ENCODE assay signal across 28 cellular contexts in genomic region chr18:23088343-23088742, GRCh38. TPM values are rescaled to one million over a fixed set of nuclear protein-coding genes. Genes with fewer than 3 reads are reported as not detected.
DNase-seq lines count a peak whose midpoint lies in the region; ATAC-seq, FAIRE-seq and TF ChIP-seq lines count a peak whose summit lies in the region.
"Had no signal": no experiment of that assay in that cellular context is flagged by ENCODE, and none has a peak within 500 bp of the region (broad histone marks: within the 10 kb centered on the region; RNA-seq: fewer than 3 reads in every experiment).

No MANE protein-coding gene starts in this region.

- H3K4me3 Mint-ChIP-seq in GM23338 = no peak overlapping the region
- H3K4me3 Mint-ChIP-seq: B cell; CD8-positive, alpha-beta T cell had no signal

- H2AFZ ChIP-seq in GM23338 (peak overlapping the region; percentile 85; the same call in 1 of the 2 replicates), H1 (ENCODE audit: low read length) (peak overlapping the region; percentile 33; the same call in 1 of the 2 replicates), trophoblast cell (ENCODE audit: insufficient read depth, low read length, poor library complexity) (no peak overlapping the region)
- H2AFZ ChIP-seq: PC-9 had no signal

- no peak for TF ChIP-seq EP300 in H1 (IDR thresholded peaks at IDR 0.05; ENCODE audit: borderline replicate concordance in 1 of 2, low read depth in 2 of 2, low read length in 2 of 2)

- H2BK120ac ChIP-seq in H1 (replicated peaks; ENCODE audit: low read depth, low read length) = no peak overlapping the region
- H2BK120ac ChIP-seq in trophoblast cell (ENCODE audit: insufficient read depth, low read length, poor library complexity) = peak overlapping the region; percentile 22

- H4K91ac ChIP-seq in H1 (replicated peaks; ENCODE audit: insufficient read length, low read length) (no peak overlapping the region), trophoblast cell (ENCODE audit: low read depth, low read length) (no peak overlapping the region)

- CTCF ChIA-PET in H1 (lab: Charles Lee; ENCODE audit: partially characterized antibody) = interaction anchor here (0.9 to 1.4 kb wide), 3 partner anchors 21 to 34 kb away, joined by 3 to 4 read pairs (median 3); no protein-coding TSS in a partner anchor

- H4K12ac ChIP-seq in trophoblast cell (ENCODE audit: low read depth, low read length) = no peak overlapping the region

- H3K79me1 ChIP-seq in H1 (ENCODE audit: low read depth, low read length) (no peaks in the 10 kb centered on the region), trophoblast cell (ENCODE audit: low read length) (no peaks in the 10 kb centered on the region)

- no peak overlapping the region for H3K56ac ChIP-seq in H1 (replicated peaks; ENCODE audit: insufficient read length, low read depth, low read length)

- no peak overlapping the region for H4K5ac ChIP-seq in H1 (ENCODE audit: insufficient read length, low read depth, low read length)

- H3K27me3 Mint-ChIP-seq in GM23338 (ENCODE audit: insufficient read depth, low read depth, poor library complexity) = peaks cover 12% of the 10 kb centered on the region

- no peak overlapping the region for H3K4ac ChIP-seq in H1 (replicated peaks; ENCODE audit: insufficient read length, low read depth, low read length)
- H3K4ac ChIP-seq in trophoblast cell (ENCODE audit: low read depth, low read length) = no peak overlapping the region

- no peak overlapping the region for H2AK5ac ChIP-seq in H1 (ENCODE audit: low read depth, low read length)
- peak overlapping the region; percentile 37 for H2AK5ac ChIP-seq in trophoblast cell (ENCODE audit: low read length)

- no peak overlapping the region for H2BK5ac ChIP-seq in H1 (ENCODE audit: low read depth, low read length)
- peak overlapping the region; percentile 21 for H2BK5ac ChIP-seq in trophoblast cell (ENCODE audit: low read depth, low read length, poor library complexity)

- H4K8ac ChIP-seq in H1 (ENCODE audit: extremely low read depth, insufficient read depth, low read length) (no peak overlapping the region), trophoblast cell (ENCODE audit: low read depth, low read length) (peak overlapping the region; percentile 38)

- H3K4me3 ChIP-seq in GM23338 = no peak overlapping the region
- no peak overlapping the region for H3K4me3 ChIP-seq in H1 (ENCODE audit: extremely low read depth in 1 of 4, insufficient read depth in 2 of 4, low read depth in 3 of 4, low read length in 4 of 4)
- H3K4me3 ChIP-seq in trophoblast cell (ENCODE audit: low read depth, low read length) = no peak overlapping the region
- H3K4me3 ChIP-seq: PC-9 had no signal

- H3K27ac ChIP-seq in GM23338 (ENCODE audit: low read depth) (no peak overlapping the region), H1 (ENCODE audit: low read depth, low read length) (no peak overlapping the region), trophoblast cell (ENCODE audit: low read depth, low read length) (no peak overlapping the region)
- H3K27ac ChIP-seq: C4-2B, HL-60, PC-9 had no signal

- H3K9me3 Mint-ChIP-seq in GM23338 = no peaks in the 10 kb centered on the region; the same call in 2 of the 3 replicates
- H3K9me3 Mint-ChIP-seq: CD8-positive, alpha-beta T cell had no signal

- no peaks in the 10 kb centered on the region for H3K4me1 ChIP-seq in GM23338 (ENCODE audit: insufficient read depth)
- no peaks in the 10 kb centered on the region for H3K4me1 ChIP-seq in H1 (replicated peaks in 1 of 4; ENCODE audit: control insufficient read depth in 3 of 4, insufficient read depth in 4 of 4, low read length in 3 of 4)
- H3K4me1 ChIP-seq in trophoblast cell (ENCODE audit: control insufficient read depth in 1 of 2, insufficient read depth in 2 of 2, low read length in 2 of 2) = no peaks in the 10 kb centered on the region
- H3K4me1 ChIP-seq: Caco-2 had no signal

- POLR2A ChIA-PET in H1 (lab: Charles Lee; ENCODE audit: partially characterized antibody) = no interaction called here

- no peak overlapping the region for H2BK15ac ChIP-seq in H1 (ENCODE audit: low read length)

- H3K14ac ChIP-seq in H1 (ENCODE audit: insufficient read length) = no peak overlapping the region
- H3K14ac ChIP-seq in trophoblast cell (ENCODE audit: low read length) = peak overlapping the region; percentile 30

- TF ChIP-seq POLR2A in H1 (IDR thresholded peaks at IDR 0.05; ENCODE audit: control extremely low read depth in 1 of 2, low read depth in 2 of 2, low read length in 2 of 2) = no peak

- no peaks in the 10 kb centered on the region for H3K27me3 ChIP-seq in GM23338 (ENCODE audit: insufficient read depth)
- no peaks in the 10 kb centered on the region for H3K27me3 ChIP-seq in H1 (replicated peaks in 1 of 4; ENCODE audit: control insufficient read depth in 3 of 4, extremely low read depth in 1 of 4, insufficient read depth in 3 of 4, low read length in 3 of 4)
- H3K27me3 ChIP-seq in trophoblast cell (ENCODE audit: insufficient read depth, low read length) = no peaks in the 10 kb centered on the region

- 94% methylated on average over 7 of the region's 7 CpGs; no CpG with 5 or more reads in 1 of the 2 experiments for WGBS in H1 (ENCODE audit: extremely low coverage in 1 of 2, insufficient coverage in 1 of 2, insufficient read length in 1 of 2, insufficient replicate concordance in 2 of 2, low coverage in 1 of 2, low lambda C conversion rate in 2 of 2, missing lambda C conversion rate in 1 of 2), 2 experiments
- WGBS in trophoblast cell (ENCODE audit: extremely low coverage, insufficient coverage, insufficient read length) = no CpG with 5 or more reads among the region's 7 CpGs

- TF ChIP-seq RAD21 in H1 (IDR thresholded peaks at IDR 0.05 in 1 of 2, conservative IDR thresholded peaks at IDR 0.05 in 1 of 2; ENCODE audit: low read depth in 2 of 2, low read length in 2 of 2) = no peak

- H3K9ac ChIP-seq in H1 (replicated peaks in 1 of 4; ENCODE audit: extremely low read depth in 1 of 4, low read depth in 3 of 4, low read length in 3 of 4) (no peak overlapping the region), trophoblast cell (ENCODE audit: low read length) (no peak overlapping the region)

- no peaks in the 10 kb centered on the region; the same call in 1 of the 2 replicates for H3K23me2 ChIP-seq in H1 (ENCODE audit: low read depth, low read length)

- H3K23ac ChIP-seq in H1 (ENCODE audit: insufficient read length) (no peak overlapping the region), trophoblast cell (ENCODE audit: low read length) (no peak overlapping the region)

- H3K4me2 ChIP-seq in GM23338 (no peak overlapping the region), H1 (ENCODE audit: insufficient read depth in 1 of 2, low read depth in 2 of 2, low read length in 2 of 2) (no peak overlapping the region), trophoblast cell (ENCODE audit: low read length) (no peak overlapping the region)
- H3K4me2 ChIP-seq: PC-9 had no signal

- DNase-seq in GM23338 (ENCODE audit: low spot score) (no peak), MV-4-11 (lab: John Stamatoyannopoulos, UW) (peak; percentile 20), H1 (ENCODE audit: low read depth in 1 of 2, low spot score in 2 of 2) (no peak), trophoblast cell (no peak), DMS114 treated with DMSO at 0.1 percent for 48 hours (lab: John Stamatoyannopoulos, UW; ENCODE audit: unreplicated experiment) (no peak)
- DNase-seq: Caco-2; CD8-positive, alpha-beta T cell; DMS 273 treated with DMSO at 0.1 percent for 48 hours; DMS79 treated with DMSO at 0.1 percent for 48 hours; Kasumi-1; NCI-H1105; NCI-H1436 treated with DMSO at 0.1 percent for 48 hours; NCI-H1930; NCI-H446 treated with DMSO at 0.1 percent for 48 hours; NCI-H526; NCI-H82; NK-92 treated with Interleukin-12 subunit alpha and Interleukin-12 subunit beta, amount 100 ng/mL, for 24 hours; PC-9; Right ventricle myocardium superior had no signal

- H3K4me1 Mint-ChIP-seq in GM23338 = peaks cover 10% of the 10 kb centered on the region

- ATAC-seq in GM23338 (no peak), GM21360 (IDR thresholded peaks at IDR 0.05; ENCODE audit: unreplicated experiment) (no peak), GM21737 (IDR thresholded peaks at IDR 0.05; ENCODE audit: unreplicated experiment) (no peak), HG02610 (IDR thresholded peaks at IDR 0.05; ENCODE audit: unreplicated experiment) (no peak)
- ATAC-seq: CD8-positive, alpha-beta T cell; HCT116 had no signal

- no peak for FAIRE-seq in H1 (lab: Jason Lieb, UNC)
- FAIRE-seq: GM12892, GM18507 had no signal

- H2BK12ac ChIP-seq in H1 (ENCODE audit: low read depth, low read length) = no peak overlapping the region
- H2BK12ac ChIP-seq in trophoblast cell (ENCODE audit: low read length) = peak overlapping the region; percentile 76

- no peaks in the 10 kb centered on the region for H3K36me3 Mint-ChIP-seq in GM23338 (ENCODE audit: low read depth)
- H3K36me3 Mint-ChIP-seq: CD8-positive, alpha-beta T cell had no signal

- TF ChIP-seq CTCF in GM23338 (conservative IDR thresholded peaks at IDR 0.05; ENCODE audit: low read depth in 2 of 2) = no peak
- TF ChIP-seq CTCF in H1 (IDR thresholded peaks at IDR 0.05; ENCODE audit: control extremely low read depth in 1 of 3, insufficient read depth in 1 of 3, low read depth in 1 of 3, low read length in 3 of 3) = no peak

- H3K18ac ChIP-seq in H1 (ENCODE audit: extremely low read depth, low read length) (no peak overlapping the region), trophoblast cell (ENCODE audit: low read length) (no peak overlapping the region)

- H3K9me3 ChIP-seq in H1 (ENCODE audit: insufficient read depth in 2 of 2, low read depth in 1 of 2, low read length in 1 of 2) (no peaks in the 10 kb centered on the region), trophoblast cell (ENCODE audit: insufficient read depth, low read depth, low read length) (no peaks in the 10 kb centered on the region)
- H3K9me3 ChIP-seq: Caco-2 had no signal

- H4K20me1 ChIP-seq in GM23338 (replicated peaks; ENCODE audit: insufficient read depth) = no peaks in the 10 kb centered on the region
- H4K20me1 ChIP-seq in H1 (replicated peaks in 1 of 2; ENCODE audit: control insufficient read depth in 1 of 2, insufficient read depth in 2 of 2, low read length in 2 of 2) = no peaks in the 10 kb centered on the region

- H3K36me3 ChIP-seq in GM23338 (ENCODE audit: insufficient read depth) = no peaks in the 10 kb centered on the region
- H3K36me3 ChIP-seq in H1 (ENCODE audit: control insufficient read depth in 2 of 4, insufficient read depth in 4 of 4, low read length in 3 of 4) = no peaks in the 10 kb centered on the region
- H3K36me3 ChIP-seq in trophoblast cell (ENCODE audit: control insufficient read depth in 1 of 2, insufficient read depth in 2 of 2, low read length in 2 of 2) = no peaks in the 10 kb centered on the region

- H3K27ac Mint-ChIP-seq in GM23338 = no peak overlapping the region
- H3K27ac Mint-ChIP-seq: B cell; CD8-positive, alpha-beta T cell had no signal

- H3K9me2 ChIP-seq in GM23338 (ENCODE audit: insufficient read depth) = no peaks in the 10 kb centered on the region

- H3F3A ChIP-seq in GM23338 (replicated peaks; ENCODE audit: low read depth) = no peaks in the 10 kb centered on the region

- H3K79me2 ChIP-seq in GM23338 (replicated peaks; ENCODE audit: insufficient read depth) = no peaks in the 10 kb centered on the region
- no peaks in the 10 kb centered on the region for H3K79me2 ChIP-seq in H1 (ENCODE audit: control insufficient read depth in 1 of 2, insufficient read depth in 2 of 2, low read length in 2 of 2)
- no peaks in the 10 kb centered on the region for H3K79me2 ChIP-seq in trophoblast cell (ENCODE audit: control insufficient read depth, insufficient read depth, low read length, poor library complexity)

- no peak overlapping the region for H2BK20ac ChIP-seq in H1 (ENCODE audit: low read length)

RNA-seq across cellular contexts. Expression of gene CABLES1, which starts 46.9 kb away (rescaled TPM):
- total RNA-seq in GM23338 (2014; rRNA removed; shearing (Covaris generic)) = 8.8 and 12.4 TPM in 2 replicates
- polyA plus RNA-seq in GM23338 (2016; fragmentation: Nextera tagmentation; extraction: Ambion mirVana) = 2.6 and 3.4 TPM in 2 replicates
- 26.4 and 28.0 TPM in 2 replicates for total RNA-seq in H1 (2021; fragmentation: NEBNext Ultra II Directional; extraction: Animal tissue kit (Norgen Biotek cat#: 25700))
- 8.3 and 9.2 TPM in 2 replicates for polyA plus RNA-seq in H1 (2011; rRNA removed)
- 9.1 TPM for polyA plus RNA-seq in H1 (2011; cell fraction: cytosol; rRNA removed)
- polyA plus RNA-seq in H1 (2011; cell fraction: nucleus; rRNA removed) = 17.4 TPM
- polyA plus RNA-seq in H1 (2012, experiment 1 of 2) = 15.3 to 18.2 TPM (median 16.6 TPM) in 4 replicates
- 11.8 TPM for polyA plus RNA-seq in H1 (2012, experiment 2 of 2)
- 11.0 TPM for polyA plus RNA-seq in H1 (2013, experiment 1 of 2)
- 9.9 TPM for polyA plus RNA-seq in H1 (2013, experiment 2 of 2)
- 13.6 and 21.1 TPM in 2 replicates for polyA minus RNA-seq in H1 (2011; rRNA and poly(A)+ RNA removed)
- polyA minus RNA-seq in H1 (2011; cell fraction: cytosol; rRNA and poly(A)+ RNA removed) = 15.0 TPM
- polyA minus RNA-seq in H1 (2011; cell fraction: nucleus; rRNA and poly(A)+ RNA removed) = 27.9 TPM
- polyA plus RNA-seq in trophoblast cell (2013) = 2.1 and 2.3 TPM in 2 replicates
